1 cellular context compared by ENCODE assay signal in the genomic region with DNA sequence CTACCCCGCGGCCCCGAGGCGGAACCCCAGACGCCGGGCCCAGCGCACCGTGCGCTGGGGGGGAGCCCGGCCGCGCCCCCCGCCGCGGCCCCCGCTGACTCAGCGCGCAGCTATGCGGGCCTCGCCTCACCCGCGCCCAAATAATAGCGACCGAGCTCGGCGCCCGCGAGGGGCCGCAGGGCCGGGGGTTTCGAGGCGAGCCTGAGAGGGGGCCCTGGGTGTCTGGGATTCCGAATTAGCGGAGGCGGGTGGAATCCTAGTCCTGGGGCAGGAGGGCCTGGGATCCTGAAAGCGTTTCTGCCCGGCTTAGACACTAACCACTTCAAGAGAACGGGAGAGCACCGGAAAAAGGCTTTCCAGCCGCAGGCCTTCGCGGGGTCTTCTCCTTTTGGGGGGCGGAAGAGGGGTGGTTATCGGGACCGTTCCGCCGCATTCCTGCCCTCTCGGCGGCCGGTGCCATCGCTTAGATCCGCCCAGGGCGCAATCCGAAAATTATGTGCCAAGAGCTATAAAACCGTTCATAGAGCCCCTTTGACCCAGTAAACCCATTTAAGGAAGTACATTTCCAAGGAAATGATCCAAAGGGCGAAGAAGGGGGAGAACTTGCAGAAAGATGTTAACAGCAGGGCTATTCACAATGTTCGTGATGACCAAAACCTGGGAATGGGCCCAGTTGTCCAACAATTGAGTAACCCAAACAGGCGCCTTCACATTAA.
TF ChIP-seq lines count a peak whose summit lies in the region.

No MANE protein-coding gene starts in this region.

TF ChIP-seq in HepG2, 621 proteins besides CTCF, POLR2A, EP300 and RAD21 (continued from another document and continues in another):
- TF ChIP-seq ZNF563 (CRISPR knock-in tag; IDR thresholded peaks at IDR 0.05) (no peak; the same call in 1 of the 2 replicates), TEAD3 (CRISPR knock-in tag; optimal IDR thresholded peaks at IDR 0.05; ENCODE audit: borderline replicate concordance) (peak; percentile 65), MEF2D (CRISPR knock-in tag; IDR thresholded peaks at IDR 0.05) (0 out of 2 replicates have a peak, but pooled peaks have one; percentile 42), BRCA1 (CRISPR knock-in tag; IDR thresholded peaks at IDR 0.05) (no peak), IRF2 (CRISPR knock-in tag; IDR thresholded peaks at IDR 0.05) (peak; percentile 17), JUNB (CRISPR knock-in tag; IDR thresholded peaks at IDR 0.05; ENCODE audit: borderline replicate concordance) (peak; percentile 40; the same call in 1 of the 2 replicates), NFE2 (CRISPR knock-in tag; IDR thresholded peaks at IDR 0.05) (no peak), ZNF672 (CRISPR knock-in tag; IDR thresholded peaks at IDR 0.05) (no peak), ZBTB3 (CRISPR knock-in tag; IDR thresholded peaks at IDR 0.05; ENCODE audit: borderline replicate concordance, low read depth) (no peak), RBAK (CRISPR knock-in tag; IDR thresholded peaks at IDR 0.05) (no peak), ZNF451 (CRISPR knock-in tag; IDR thresholded peaks at IDR 0.05) (no peak), SMARCC2 (IDR thresholded peaks at IDR 0.05) (no peak), KLF11 (CRISPR knock-in tag; IDR thresholded peaks at IDR 0.05) (no peak), DR1 (CRISPR knock-in tag; IDR thresholded peaks at IDR 0.05) (0 out of 2 replicates have a peak, but pooled peaks have one; percentile 13), ZNF367 (CRISPR knock-in tag; IDR thresholded peaks at IDR 0.05; ENCODE audit: borderline replicate concordance) (no peak), ZNF747 (CRISPR knock-in tag; IDR thresholded peaks at IDR 0.05; ENCODE audit: borderline replicate concordance) (0 out of 2 replicates have a peak, but pooled peaks have one; percentile 34), NFE2L2 (IDR thresholded peaks at IDR 0.05; ENCODE audit: low read length) (no peak), NFRKB (IDR thresholded peaks at IDR 0.05) (no peak), AHR (CRISPR knock-in tag; IDR thresholded peaks at IDR 0.05) (0 out of 2 replicates have a peak, but pooled peaks have one; percentile 54), CBX1 (IDR thresholded peaks at IDR 0.05; ENCODE audit: low read depth) (no peak), KDM5B (CRISPR knock-in tag; IDR thresholded peaks at IDR 0.05; ENCODE audit: borderline replicate concordance) (peak; percentile 52; the same call in 1 of the 2 replicates), ZNF768 (CRISPR knock-in tag; IDR thresholded peaks at IDR 0.05) (peak; percentile 37; the same call in 1 of the 2 replicates), ZFP36 (IDR thresholded peaks at IDR 0.05; ENCODE audit: borderline replicate concordance, low read depth, low read length, partially characterized antibody) (no peak), ZNF17 (CRISPR knock-in tag; IDR thresholded peaks at IDR 0.05) (no peak), TSC22D2 (CRISPR knock-in tag; IDR thresholded peaks at IDR 0.05; ENCODE audit: borderline replicate concordance) (0 out of 2 replicates have a peak, but pooled peaks have one; percentile 5), NPAS2 (CRISPR knock-in tag; IDR thresholded peaks at IDR 0.05; ENCODE audit: borderline replicate concordance) (no peak), ZFAT (CRISPR knock-in tag; conservative IDR thresholded peaks at IDR 0.05) (no peak)
- TF ChIP-seq, protein P1, sequence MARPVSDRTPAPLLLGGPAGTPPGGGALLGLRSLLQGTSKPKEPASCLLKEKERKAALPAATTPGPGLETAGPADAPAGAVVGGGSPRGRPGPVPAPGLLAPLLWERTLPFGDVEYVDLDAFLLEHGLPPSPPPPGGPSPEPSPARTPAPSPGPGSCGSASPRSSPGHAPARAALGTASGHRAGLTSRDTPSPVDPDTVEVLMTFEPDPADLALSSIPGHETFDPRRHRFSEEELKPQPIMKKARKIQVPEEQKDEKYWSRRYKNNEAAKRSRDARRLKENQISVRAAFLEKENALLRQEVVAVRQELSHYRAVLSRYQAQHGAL (CRISPR knock-in tag; IDR thresholded peaks at IDR 0.05; ENCODE audit: not compliant biosample characterization), result no peak
- TF ChIP-seq, protein P2, sequence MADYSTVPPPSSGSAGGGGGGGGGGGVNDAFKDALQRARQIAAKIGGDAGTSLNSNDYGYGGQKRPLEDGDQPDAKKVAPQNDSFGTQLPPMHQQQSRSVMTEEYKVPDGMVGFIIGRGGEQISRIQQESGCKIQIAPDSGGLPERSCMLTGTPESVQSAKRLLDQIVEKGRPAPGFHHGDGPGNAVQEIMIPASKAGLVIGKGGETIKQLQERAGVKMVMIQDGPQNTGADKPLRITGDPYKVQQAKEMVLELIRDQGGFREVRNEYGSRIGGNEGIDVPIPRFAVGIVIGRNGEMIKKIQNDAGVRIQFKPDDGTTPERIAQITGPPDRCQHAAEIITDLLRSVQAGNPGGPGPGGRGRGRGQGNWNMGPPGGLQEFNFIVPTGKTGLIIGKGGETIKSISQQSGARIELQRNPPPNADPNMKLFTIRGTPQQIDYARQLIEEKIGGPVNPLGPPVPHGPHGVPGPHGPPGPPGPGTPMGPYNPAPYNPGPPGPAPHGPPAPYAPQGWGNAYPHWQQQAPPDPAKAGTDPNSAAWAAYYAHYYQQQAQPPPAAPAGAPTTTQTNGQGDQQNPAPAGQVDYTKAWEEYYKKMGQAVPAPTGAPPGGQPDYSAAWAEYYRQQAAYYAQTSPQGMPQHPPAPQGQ (CRISPR knock-in tag; IDR thresholded peaks at IDR 0.05; ENCODE audit: borderline replicate concordance), result no peak
- TF ChIP-seq, protein P3, sequence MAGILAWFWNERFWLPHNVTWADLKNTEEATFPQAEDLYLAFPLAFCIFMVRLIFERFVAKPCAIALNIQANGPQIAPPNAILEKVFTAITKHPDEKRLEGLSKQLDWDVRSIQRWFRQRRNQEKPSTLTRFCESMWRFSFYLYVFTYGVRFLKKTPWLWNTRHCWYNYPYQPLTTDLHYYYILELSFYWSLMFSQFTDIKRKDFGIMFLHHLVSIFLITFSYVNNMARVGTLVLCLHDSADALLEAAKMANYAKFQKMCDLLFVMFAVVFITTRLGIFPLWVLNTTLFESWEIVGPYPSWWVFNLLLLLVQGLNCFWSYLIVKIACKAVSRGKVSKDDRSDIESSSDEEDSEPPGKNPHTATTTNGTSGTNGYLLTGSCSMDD (CRISPR knock-in tag; IDR thresholded peaks at IDR 0.05), result peak; percentile 19; the same call in 1 of the 2 replicates
- TF ChIP-seq, protein P4, sequence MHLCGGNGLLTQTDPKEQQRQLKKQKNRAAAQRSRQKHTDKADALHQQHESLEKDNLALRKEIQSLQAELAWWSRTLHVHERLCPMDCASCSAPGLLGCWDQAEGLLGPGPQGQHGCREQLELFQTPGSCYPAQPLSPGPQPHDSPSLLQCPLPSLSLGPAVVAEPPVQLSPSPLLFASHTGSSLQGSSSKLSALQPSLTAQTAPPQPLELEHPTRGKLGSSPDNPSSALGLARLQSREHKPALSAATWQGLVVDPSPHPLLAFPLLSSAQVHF (CRISPR knock-in tag; IDR thresholded peaks at IDR 0.05), result no peak
- TF ChIP-seq, protein P5, sequence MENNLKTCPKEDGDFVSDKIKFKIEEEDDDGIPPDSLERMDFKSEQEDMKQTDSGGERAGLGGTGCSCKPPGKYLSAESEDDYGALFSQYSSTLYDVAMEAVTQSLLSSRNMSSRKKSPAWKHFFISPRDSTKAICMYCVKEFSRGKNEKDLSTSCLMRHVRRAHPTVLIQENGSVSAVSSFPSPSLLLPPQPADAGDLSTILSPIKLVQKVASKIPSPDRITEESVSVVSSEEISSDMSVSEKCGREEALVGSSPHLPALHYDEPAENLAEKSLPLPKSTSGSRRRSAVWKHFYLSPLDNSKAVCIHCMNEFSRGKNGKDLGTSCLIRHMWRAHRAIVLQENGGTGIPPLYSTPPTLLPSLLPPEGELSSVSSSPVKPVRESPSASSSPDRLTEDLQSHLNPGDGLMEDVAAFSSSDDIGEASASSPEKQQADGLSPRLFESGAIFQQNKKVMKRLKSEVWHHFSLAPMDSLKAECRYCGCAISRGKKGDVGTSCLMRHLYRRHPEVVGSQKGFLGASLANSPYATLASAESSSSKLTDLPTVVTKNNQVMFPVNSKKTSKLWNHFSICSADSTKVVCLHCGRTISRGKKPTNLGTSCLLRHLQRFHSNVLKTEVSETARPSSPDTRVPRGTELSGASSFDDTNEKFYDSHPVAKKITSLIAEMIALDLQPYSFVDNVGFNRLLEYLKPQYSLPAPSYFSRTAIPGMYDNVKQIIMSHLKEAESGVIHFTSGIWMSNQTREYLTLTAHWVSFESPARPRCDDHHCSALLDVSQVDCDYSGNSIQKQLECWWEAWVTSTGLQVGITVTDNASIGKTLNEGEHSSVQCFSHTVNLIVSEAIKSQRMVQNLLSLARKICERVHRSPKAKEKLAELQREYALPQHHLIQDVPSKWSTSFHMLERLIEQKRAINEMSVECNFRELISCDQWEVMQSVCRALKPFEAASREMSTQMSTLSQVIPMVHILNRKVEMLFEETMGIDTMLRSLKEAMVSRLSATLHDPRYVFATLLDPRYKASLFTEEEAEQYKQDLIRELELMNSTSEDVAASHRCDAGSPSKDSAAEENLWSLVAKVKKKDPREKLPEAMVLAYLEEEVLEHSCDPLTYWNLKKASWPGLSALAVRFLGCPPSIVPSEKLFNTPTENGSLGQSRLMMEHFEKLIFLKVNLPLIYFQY (CRISPR knock-in tag; IDR thresholded peaks at IDR 0.05; ENCODE audit: borderline replicate concordance), result peak; percentile 25; the same call in 1 of the 2 replicates
- TF ChIP-seq, protein P6, sequence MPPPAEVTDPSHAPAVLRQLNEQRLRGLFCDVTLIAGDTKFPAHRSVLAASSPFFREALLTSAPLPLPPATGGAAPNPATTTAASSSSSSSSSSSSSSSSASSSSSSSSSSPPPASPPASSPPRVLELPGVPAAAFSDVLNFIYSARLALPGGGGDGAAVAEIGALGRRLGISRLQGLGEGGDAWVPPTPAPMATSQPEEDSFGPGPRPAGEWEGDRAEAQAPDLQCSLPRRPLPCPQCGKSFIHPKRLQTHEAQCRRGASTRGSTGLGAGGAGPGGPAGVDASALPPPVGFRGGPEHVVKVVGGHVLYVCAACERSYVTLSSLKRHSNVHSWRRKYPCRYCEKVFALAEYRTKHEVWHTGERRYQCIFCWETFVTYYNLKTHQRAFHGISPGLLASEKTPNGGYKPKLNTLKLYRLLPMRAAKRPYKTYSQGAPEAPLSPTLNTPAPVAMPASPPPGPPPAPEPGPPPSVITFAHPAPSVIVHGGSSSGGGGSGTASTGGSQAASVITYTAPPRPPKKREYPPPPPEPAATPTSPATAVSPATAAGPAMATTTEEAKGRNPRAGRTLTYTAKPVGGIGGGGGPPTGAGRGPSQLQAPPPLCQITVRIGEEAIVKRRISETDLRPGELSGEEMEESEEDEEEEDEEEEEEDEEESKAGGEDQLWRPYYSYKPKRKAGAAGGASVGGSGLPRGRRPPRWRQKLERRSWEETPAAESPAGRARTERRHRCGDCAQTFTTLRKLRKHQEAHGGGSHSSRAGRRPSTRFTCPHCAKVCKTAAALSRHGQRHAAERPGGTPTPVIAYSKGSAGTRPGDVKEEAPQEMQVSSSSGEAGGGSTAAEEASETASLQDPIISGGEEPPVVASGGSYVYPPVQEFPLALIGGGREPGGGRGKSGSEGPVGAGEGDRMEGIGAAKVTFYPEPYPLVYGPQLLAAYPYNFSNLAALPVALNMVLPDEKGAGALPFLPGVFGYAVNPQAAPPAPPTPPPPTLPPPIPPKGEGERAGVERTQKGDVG (CRISPR knock-in tag; IDR thresholded peaks at IDR 0.05; ENCODE audit: borderline replicate concordance), result no peak
- TF ChIP-seq, protein P7, sequence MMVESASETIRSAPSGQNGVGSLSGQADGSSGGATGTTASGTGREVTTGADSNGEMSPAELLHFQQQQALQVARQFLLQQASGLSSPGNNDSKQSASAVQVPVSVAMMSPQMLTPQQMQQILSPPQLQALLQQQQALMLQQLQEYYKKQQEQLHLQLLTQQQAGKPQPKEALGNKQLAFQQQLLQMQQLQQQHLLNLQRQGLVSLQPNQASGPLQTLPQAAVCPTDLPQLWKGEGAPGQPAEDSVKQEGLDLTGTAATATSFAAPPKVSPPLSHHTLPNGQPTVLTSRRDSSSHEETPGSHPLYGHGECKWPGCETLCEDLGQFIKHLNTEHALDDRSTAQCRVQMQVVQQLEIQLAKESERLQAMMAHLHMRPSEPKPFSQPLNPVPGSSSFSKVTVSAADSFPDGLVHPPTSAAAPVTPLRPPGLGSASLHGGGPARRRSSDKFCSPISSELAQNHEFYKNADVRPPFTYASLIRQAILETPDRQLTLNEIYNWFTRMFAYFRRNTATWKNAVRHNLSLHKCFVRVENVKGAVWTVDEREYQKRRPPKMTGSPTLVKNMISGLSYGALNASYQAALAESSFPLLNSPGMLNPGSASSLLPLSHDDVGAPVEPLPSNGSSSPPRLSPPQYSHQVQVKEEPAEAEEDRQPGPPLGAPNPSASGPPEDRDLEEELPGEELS (CRISPR knock-in tag; IDR thresholded peaks at IDR 0.05), result no peak
- TF ChIP-seq, protein P8, sequence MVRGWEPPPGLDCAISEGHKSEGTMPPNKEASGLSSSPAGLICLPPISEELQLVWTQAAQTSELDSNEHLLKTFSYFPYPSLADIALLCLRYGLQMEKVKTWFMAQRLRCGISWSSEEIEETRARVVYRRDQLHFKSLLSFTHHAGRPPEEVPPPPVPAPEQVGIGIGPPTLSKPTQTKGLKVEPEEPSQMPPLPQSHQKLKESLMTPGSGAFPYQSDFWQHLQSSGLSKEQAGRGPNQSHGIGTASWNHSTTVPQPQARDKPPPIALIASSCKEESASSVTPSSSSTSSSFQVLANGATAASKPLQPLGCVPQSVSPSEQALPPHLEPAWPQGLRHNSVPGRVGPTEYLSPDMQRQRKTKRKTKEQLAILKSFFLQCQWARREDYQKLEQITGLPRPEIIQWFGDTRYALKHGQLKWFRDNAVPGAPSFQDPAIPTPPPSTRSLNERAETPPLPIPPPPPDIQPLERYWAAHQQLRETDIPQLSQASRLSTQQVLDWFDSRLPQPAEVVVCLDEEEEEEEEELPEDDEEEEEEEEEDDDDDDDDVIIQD (CRISPR knock-in tag; IDR thresholded peaks at IDR 0.05; ENCODE audit: low read depth), result no peak
- TF ChIP-seq, protein P9, sequence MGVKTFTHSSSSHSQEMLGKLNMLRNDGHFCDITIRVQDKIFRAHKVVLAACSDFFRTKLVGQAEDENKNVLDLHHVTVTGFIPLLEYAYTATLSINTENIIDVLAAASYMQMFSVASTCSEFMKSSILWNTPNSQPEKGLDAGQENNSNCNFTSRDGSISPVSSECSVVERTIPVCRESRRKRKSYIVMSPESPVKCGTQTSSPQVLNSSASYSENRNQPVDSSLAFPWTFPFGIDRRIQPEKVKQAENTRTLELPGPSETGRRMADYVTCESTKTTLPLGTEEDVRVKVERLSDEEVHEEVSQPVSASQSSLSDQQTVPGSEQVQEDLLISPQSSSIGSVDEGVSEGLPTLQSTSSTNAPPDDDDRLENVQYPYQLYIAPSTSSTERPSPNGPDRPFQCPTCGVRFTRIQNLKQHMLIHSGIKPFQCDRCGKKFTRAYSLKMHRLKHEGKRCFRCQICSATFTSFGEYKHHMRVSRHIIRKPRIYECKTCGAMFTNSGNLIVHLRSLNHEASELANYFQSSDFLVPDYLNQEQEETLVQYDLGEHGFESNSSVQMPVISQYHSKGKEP (CRISPR knock-in tag; IDR thresholded peaks at IDR 0.05), result no peak
